In the genomic region with DNA sequence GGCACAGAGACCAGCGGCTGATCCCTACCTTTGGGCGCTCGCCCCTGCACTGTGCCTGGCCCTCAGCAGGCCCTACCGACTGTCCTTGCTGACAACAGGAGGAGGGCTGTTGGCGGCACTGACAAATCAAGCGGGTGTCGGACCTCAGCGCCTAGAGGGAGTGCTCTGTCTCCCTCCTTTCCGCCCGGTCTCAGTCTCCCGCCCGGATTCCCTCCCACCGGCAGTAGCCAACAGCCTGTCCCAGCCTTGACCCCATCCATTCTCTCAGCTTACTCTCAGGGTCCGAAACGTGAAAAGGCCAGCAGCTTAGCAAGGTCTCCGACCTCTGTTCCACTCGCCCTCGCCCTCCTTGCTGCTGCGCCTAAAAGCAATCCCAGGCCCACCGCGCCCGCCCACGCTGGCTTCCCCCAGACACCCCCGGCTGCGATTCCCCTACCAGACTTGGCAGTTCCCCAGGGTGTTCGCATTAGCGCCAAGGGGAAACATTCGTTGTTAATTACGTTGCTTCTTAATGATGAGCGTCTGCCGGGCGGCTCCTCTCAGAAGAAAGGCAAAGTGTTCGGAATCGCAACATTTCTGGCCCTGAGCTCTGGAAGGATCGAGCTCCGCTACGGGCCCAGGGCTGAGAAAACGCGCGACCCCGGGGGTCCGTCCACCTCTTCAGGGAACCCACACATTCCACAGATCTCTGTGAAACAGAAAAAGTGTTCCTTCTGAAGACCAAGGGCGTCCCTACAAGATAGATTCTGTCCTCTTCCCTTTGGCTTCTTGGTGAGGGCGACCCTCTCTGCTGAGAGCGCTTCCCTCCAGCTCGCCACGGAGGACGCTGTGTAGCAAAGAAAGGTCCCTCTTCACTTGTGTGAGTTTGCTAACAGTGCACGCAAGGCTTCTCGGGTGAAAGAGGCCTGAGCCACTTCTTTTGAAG, we compare ENCODE assay signal across 11 cellular contexts.
DNase-seq lines count a peak whose midpoint lies in the region; TF ChIP-seq lines count a peak whose summit lies in the region.
"Had no signal": no experiment of that assay in that cellular context is flagged by ENCODE, and none has a peak within 500 bp of the region (broad histone marks: within the 10 kb centered on the region; RNA-seq: fewer than 3 reads in every experiment).

No MANE protein-coding gene starts in this region.

- TF ChIP-seq POLR2A in tibial nerve (IDR thresholded peaks at IDR 0.05), result no peak

- H3K27me3 ChIP-seq in tibial nerve, result no peaks in the 10 kb centered on the region

- no peak for TF ChIP-seq CTCF in foreskin fibroblast (IDR thresholded peaks at IDR 0.05; ENCODE audit: low read depth, low read length)
- peak in 1 of 5 experiments; percentile 19 for TF ChIP-seq CTCF in tibial nerve (IDR thresholded peaks at IDR 0.05)

- peaks cover 28% of the 10 kb centered on the region for H3K4me1 ChIP-seq in mesodermal cell (ENCODE audit: control insufficient read depth, insufficient read depth, low read length, poor library complexity, severe bottlenecking)
- peaks cover 0 to 26% (median 5%) of the 10 kb centered on the region in 4 donors for H3K4me1 ChIP-seq in tibial nerve

- H3K27ac ChIP-seq in adipose tissue (ENCODE audit: low read depth, low read length) (peak overlapping the region; percentile 48), mesodermal cell (ENCODE audit: low read depth, low read length, severe bottlenecking) (peak overlapping the region; percentile 98), tibial nerve (peak overlapping the region in 3 of 4 donors; percentile 7 to 61 (median 51))

- DNase-seq in foreskin fibroblast, result peak in 1 of 2 donors; percentile 60
- no peak for DNase-seq in tibial nerve (ENCODE audit: low spot score in 2 of 2)
- no peak for DNase-seq in NCI-H2081 treated with DMSO at 0.1 percent for 48 hours (lab: John Stamatoyannopoulos, UW)
- DNase-seq in DMS 273 (lab: John Stamatoyannopoulos, UW; ENCODE audit: unreplicated experiment), result no peak
- DNase-seq in NCI-H146 (lab: John Stamatoyannopoulos, UW), result no peak
- no peak for DNase-seq in occipital lobe (lab: John Stamatoyannopoulos, UW)
- DNase-seq: activated naive CD4-positive, alpha-beta T cell; KBM-7; NCI-H345 had no signal

- H3K36me3 ChIP-seq in mesodermal cell (ENCODE audit: control insufficient read depth, insufficient read depth, low read length) (no peaks in the 10 kb centered on the region), tibial nerve (no peaks in the 10 kb centered on the region)

- 51 to 71% (median 52%) methylated on average over 50 of the region's 50 CpGs for WGBS in adipose tissue, 3 donors
- 50 to 57% methylated on average over 45 to 50 of the region's 50 CpGs for WGBS in mesodermal cell (ENCODE audit: insufficient coverage in 2 of 2), 2 experiments
- 37 to 53% methylated on average over 50 of the region's 50 CpGs for WGBS in tibial nerve, 2 donors

- H3K4me3 ChIP-seq in foreskin fibroblast (ENCODE audit: low read depth in 1 of 2, low read length in 2 of 2) (peak overlapping the region; percentile 16 to 24), mesodermal cell (ENCODE audit: extremely low read depth, insufficient read depth, low read length, poor library complexity, severe bottlenecking) (peak overlapping the region; percentile 28), tibial nerve (peak overlapping the region in 3 of 4 donors; percentile 13 to 35 (median 15))

- TF ChIP-seq EP300 in tibial nerve (IDR thresholded peaks at IDR 0.05), result no peak

- H3K9me3 ChIP-seq in mesodermal cell (ENCODE audit: control insufficient read depth, low read length) (peaks cover 5% of the 10 kb centered on the region), tibial nerve (no peaks in the 10 kb centered on the region)

Comparison
In these comparisons a context has a peak if more than half of its experiments do, and no peak if none do; other contexts are left out.
1. H3K27ac ChIP-seq: peak in every context shown above with its lines; median percentile 98 in mesodermal cell; 51 in tibial nerve; 48 in adipose tissue.